Comparison of ENCODE assay signal across 1 cellular context in genomic region chr17:40516581-40517285, GRCh38.
A peak's percentile ranks its signal among the peaks of the same experiment; 100 is the strongest.
TF ChIP-seq lines count a peak whose summit lies in the region.

No MANE protein-coding gene starts in this region.

TF ChIP-seq in K562, 482 proteins besides CTCF, POLR2A, EP300 and RAD21 (continued from another document and continues in another):
- TF ChIP-seq REST (CRISPR knock-in tag; IDR thresholded peaks at IDR 0.05; ENCODE audit: low read depth) (no peak), PKNOX1 (IDR thresholded peaks at IDR 0.05) (no peak), GTF2F1 (IDR thresholded peaks at IDR 0.05; ENCODE audit: low read depth, low read length) (no peak), CBFB (CRISPR knock-in tag; IDR thresholded peaks at IDR 0.05) (no peak), SAFB (IDR thresholded peaks at IDR 0.05; ENCODE audit: borderline replicate concordance, low read depth, low read length) (no peak), TOE1 (IDR thresholded peaks at IDR 0.05; ENCODE audit: borderline replicate concordance) (no peak; the same call in none of the 2 replicates), TOE1 (CRISPR knock-in tag; IDR thresholded peaks at IDR 0.05; ENCODE audit: borderline replicate concordance, low read depth) (no peak), MAZ (CRISPR knock-in tag; conservative IDR thresholded peaks at IDR 0.05 in 1 of 2, IDR thresholded peaks at IDR 0.05 in 1 of 2) (peak; percentile 26 to 49; a peak in 3 of 4 replicates), ZNF778 (CRISPR knock-in tag; IDR thresholded peaks at IDR 0.05) (no peak), ELF4 (CRISPR knock-in tag; IDR thresholded peaks at IDR 0.05) (no peak), SMARCE1 (IDR thresholded peaks at IDR 0.05) (peak; percentile 81), CHCHD3 (CRISPR knock-in tag; IDR thresholded peaks at IDR 0.05) (no peak), ARNT (IDR thresholded peaks at IDR 0.05) (no peak), MYNN (IDR thresholded peaks at IDR 0.05) (peak; percentile 41; the same call in 1 of the 2 replicates), MYNN (CRISPR knock-in tag; IDR thresholded peaks at IDR 0.05) (no peak), MNT (conservative IDR thresholded peaks at IDR 0.05) (0 out of 4 replicates have a peak, but pooled peaks of 1 of the 2 experiments have one; percentile 27), DDX20 (tag; IDR thresholded peaks at IDR 0.05; ENCODE audit: low read depth) (no peak), PTRF (tag; IDR thresholded peaks at IDR 0.05) (no peak), HMG20B (CRISPR knock-in tag; IDR thresholded peaks at IDR 0.05) (no peak), ZNF583 (CRISPR knock-in tag; IDR thresholded peaks at IDR 0.05) (0 out of 2 replicates have a peak, but pooled peaks have one; percentile 26), CBFA2T2 (conservative IDR thresholded peaks at IDR 0.05) (peak; percentile 87), GTF2B (IDR thresholded peaks at IDR 0.05; ENCODE audit: extremely low read depth, insufficient read length) (no peak), CXXC5 (CRISPR knock-in tag; IDR thresholded peaks at IDR 0.05) (peak; percentile 29), ATF4 (CRISPR knock-in tag; IDR thresholded peaks at IDR 0.05) (no peak), ZNF561 (CRISPR knock-in tag; conservative IDR thresholded peaks at IDR 0.05) (no peak), GMEB1 (CRISPR knock-in tag; IDR thresholded peaks at IDR 0.05) (no peak), ZNF347 (CRISPR knock-in tag; IDR thresholded peaks at IDR 0.05; ENCODE audit: low read depth) (no peak), GATA2 (CRISPR knock-in tag; IDR thresholded peaks at IDR 0.05) (0 out of 2 replicates have a peak, but pooled peaks have one; percentile 6), ATF6 (CRISPR knock-in tag; IDR thresholded peaks at IDR 0.05) (no peak), DPF2 (IDR thresholded peaks at IDR 0.05) (peak; percentile 90), YY1 (IDR thresholded peaks at IDR 0.05; ENCODE audit: borderline replicate concordance in 1 of 3, control insufficient read depth in 1 of 3, extremely low read depth in 1 of 3, insufficient read depth in 3 of 3, insufficient read length in 1 of 3, insufficient replicate concordance in 2 of 3, low read depth in 1 of 3, low read length in 2 of 3) (no peak), ASH1L (IDR thresholded peaks at IDR 0.05; ENCODE audit: borderline replicate concordance, low read depth, partially characterized antibody) (no peak), ARID1B (IDR thresholded peaks at IDR 0.05) (peak; percentile 93), GATAD2B (IDR thresholded peaks at IDR 0.05; ENCODE audit: borderline replicate concordance) (peak; percentile 76; the same call in 1 of the 2 replicates), GTF2E2 (tag; IDR thresholded peaks at IDR 0.05) (no peak), FOXK1 (CRISPR knock-in tag; IDR thresholded peaks at IDR 0.05; ENCODE audit: borderline replicate concordance) (no peak), NFATC3 (IDR thresholded peaks at IDR 0.05) (no peak), ZBTB40 (IDR thresholded peaks at IDR 0.05) (peak; percentile 47; the same call in 1 of the 2 replicates), ZBTB40 (CRISPR knock-in tag; IDR thresholded peaks at IDR 0.05) (no peak), PHTF2 (CRISPR knock-in tag; IDR thresholded peaks at IDR 0.05) (no peak), TEAD2 (tag; IDR thresholded peaks at IDR 0.05) (no peak), FOS (IDR thresholded peaks at IDR 0.05; ENCODE audit: extremely low read depth, insufficient read length) (no peak), ZNF121 (CRISPR knock-in tag; conservative IDR thresholded peaks at IDR 0.05) (no peak), ZNF140 (CRISPR knock-in tag; IDR thresholded peaks at IDR 0.05) (no peak), FOXM1 (IDR thresholded peaks at IDR 0.05; ENCODE audit: low read depth) (peak; percentile 63), FOXM1 (CRISPR knock-in tag; IDR thresholded peaks at IDR 0.05; ENCODE audit: low read depth) (no peak), RBM17 (IDR thresholded peaks at IDR 0.05; ENCODE audit: borderline replicate concordance, low read depth, low read length) (no peak)
